In the genomic region with DNA sequence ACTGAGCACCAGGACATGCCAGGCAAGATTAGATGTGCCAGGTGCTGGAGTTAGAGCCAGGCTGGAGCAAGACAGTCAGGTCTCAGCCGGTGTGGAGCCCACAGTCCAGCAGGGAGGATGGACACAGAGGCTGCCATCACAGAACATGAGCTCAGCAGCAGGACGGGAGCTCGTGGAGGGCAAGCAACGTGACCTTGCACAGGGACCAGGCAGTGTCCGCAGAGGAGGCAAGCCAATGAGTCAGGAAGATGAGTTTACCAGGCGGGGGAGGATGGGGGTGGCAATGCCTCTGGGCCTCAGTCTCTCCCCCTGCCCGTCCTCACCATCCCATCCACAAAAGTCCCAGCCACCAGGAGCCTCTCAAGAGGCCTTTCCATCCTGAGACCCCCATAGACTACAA, we compare ENCODE assay signal across 22 cellular contexts.
"Had no signal": no experiment of that assay in that cellular context is flagged by ENCODE, and none has a peak within 500 bp of the region (broad histone marks: within the 10 kb centered on the region; RNA-seq: fewer than 3 reads in every experiment).

No MANE protein-coding gene starts in this region.

- H3K9me3 ChIP-seq: prostate gland, right atrium auricular region, tibial nerve, uterus had no signal

- FAIRE-seq: astrocyte, bronchial epithelial cell, frontal cortex, keratinocyte had no signal

- H3K4me1 ChIP-seq: prostate gland, uterus had no signal

- H3K27me3 Mint-ChIP-seq: activated CD4-positive, alpha-beta memory T cell treated with anti-CD3 and anti-CD28 coated beads, Interleukin-2, amount 10 ng/mL, durations not matched to agents 7 days and 5 days; activated T-helper 17 cell treated with anti-CD3 and anti-CD28 coated beads, Interleukin-2, amount 50 U/mL, for 72 hours; stimulated activated naive CD8-positive, alpha-beta T cell treated with anti-CD3 and anti-CD28 coated beads, Interleukin-15, Interleukin-2, amounts not matched to agents 100 ng/mL and 50 ng/mL, for 24 hours had no signal

- H3K36me3 Mint-ChIP-seq: naive B cell had no signal

- H3K27ac ChIP-seq: prostate gland, right atrium auricular region, tibial nerve, uterus had no signal

- H3K4me3 Mint-ChIP-seq: activated CD4-positive, alpha-beta memory T cell treated with anti-CD3 and anti-CD28 coated beads, Interleukin-2, amount 10 ng/mL, durations not matched to agents 7 days and 5 days; activated T-helper 17 cell treated with anti-CD3 and anti-CD28 coated beads, Interleukin-2, amount 50 U/mL, for 72 hours; naive B cell; neural crest cell; stimulated activated naive CD8-positive, alpha-beta T cell treated with anti-CD3 and anti-CD28 coated beads, Interleukin-15, Interleukin-2, amounts not matched to agents 100 ng/mL and 50 ng/mL, for 24 hours; T-cell had no signal

- DNase-seq: activated CD4-positive, alpha-beta memory T cell treated with anti-CD3 and anti-CD28 coated beads, Interleukin-2, amount 10 ng/mL, durations not matched to agents 7 days and 5 days; activated CD4-positive, alpha-beta T cell treated with anti-CD3 and anti-CD28 coated beads for 48 hours; activated CD4-positive, CD25-positive, alpha-beta regulatory T cell; activated naive CD4-positive, alpha-beta T cell; activated T-cell treated with anti-CD3 and anti-CD28 coated beads, Interleukin-2, amount 50 U/mL, for 1 hour; hypothalamus; mammary epithelial cell; naive B cell; T-cell; T-helper 9 cell; uterus had no signal

- H3K27me3 ChIP-seq: right atrium auricular region had no signal

- H3K9me3 Mint-ChIP-seq: activated CD4-positive, alpha-beta memory T cell treated with anti-CD3 and anti-CD28 coated beads, Interleukin-2, amount 10 ng/mL, durations not matched to agents 7 days and 5 days; activated T-helper 17 cell treated with anti-CD3 and anti-CD28 coated beads, Interleukin-2, amount 50 U/mL, for 72 hours; naive B cell; neural crest cell; stimulated activated naive CD8-positive, alpha-beta T cell treated with anti-CD3 and anti-CD28 coated beads, Interleukin-15, Interleukin-2, amounts not matched to agents 100 ng/mL and 50 ng/mL, for 24 hours; T-cell had no signal

- H3K27ac Mint-ChIP-seq: activated CD4-positive, alpha-beta memory T cell treated with anti-CD3 and anti-CD28 coated beads, Interleukin-2, amount 10 ng/mL, durations not matched to agents 7 days and 5 days; activated T-helper 17 cell treated with anti-CD3 and anti-CD28 coated beads, Interleukin-2, amount 50 U/mL, for 72 hours; stimulated activated naive CD8-positive, alpha-beta T cell treated with anti-CD3 and anti-CD28 coated beads, Interleukin-15, Interleukin-2, amounts not matched to agents 100 ng/mL and 50 ng/mL, for 24 hours; T-cell had no signal

- H3K36me3 ChIP-seq: prostate gland, right atrium auricular region, tibial nerve, uterus had no signal

- H3K4me3 ChIP-seq: prostate gland, right atrium auricular region, tibial nerve, uterus had no signal

- ATAC-seq: activated T-helper 17 cell treated with anti-CD3 and anti-CD28 coated beads, Interleukin-2, amount 50 U/mL, for 72 hours; left lobe of liver; T-cell had no signal
